In genomic region chr5:141040093-141040762, GRCh38 we compare ENCODE assay signal across 8 cellular contexts. TPM values are rescaled to one million over a fixed set of nuclear protein-coding genes. Genes with fewer than 3 reads are reported as not detected.
DNase-seq lines count a peak whose midpoint lies in the region; ATAC-seq and TF ChIP-seq lines count a peak whose summit lies in the region.

No MANE protein-coding gene starts in this region.

- DNase-seq in AG10803 (ENCODE audit: low read depth), result no peak
- peak; percentile 13 for DNase-seq in NCI-H1048 (lab: John Stamatoyannopoulos, UW)
- peak; percentile 48 for DNase-seq in SK-N-MC (ENCODE audit: low read depth, low spot score)
- peak; percentile 37 to 71 for DNase-seq in hippocampal formation (lab: John Stamatoyannopoulos, UW)
- peak; percentile 86 for DNase-seq in retina
- no peak for DNase-seq in foreskin fibroblast
- no peak for DNase-seq in immature natural killer cell

- H3K36me3 ChIP-seq in SK-N-MC (ENCODE audit: insufficient read depth, low read length), result no peaks in the 10 kb centered on the region

- no peaks in the 10 kb centered on the region for H3K9me3 ChIP-seq in SK-N-MC (ENCODE audit: low read depth, low read length)

- H3K4me3 ChIP-seq in AG10803 (ENCODE audit: low read length), result no peak overlapping the region
- peak overlapping the region; percentile 87 for H3K4me3 ChIP-seq in SK-N-MC
- no peak overlapping the region for H3K4me3 ChIP-seq in foreskin fibroblast (ENCODE audit: low read depth in 1 of 2, low read length in 2 of 2)

- H3K9me3 Mint-ChIP-seq in immature natural killer cell, result peaks cover 0 to 17% (median 2%) of the 10 kb centered on the region in 6 donors

- H3K4me3 Mint-ChIP-seq in immature natural killer cell, result no peak overlapping the region

- H3K27me3 Mint-ChIP-seq in immature natural killer cell (ENCODE audit: low read depth in 3 of 3), result peaks cover 0 to 8% (median 4%) of the 10 kb centered on the region in 3 donors

- no peak overlapping the region for H3K27ac Mint-ChIP-seq in immature natural killer cell

- H3K9ac ChIP-seq in SK-N-MC (ENCODE audit: insufficient read length), result peak overlapping the region; percentile 86

- no peaks in the 10 kb centered on the region for H3K4me1 Mint-ChIP-seq in immature natural killer cell

- ATAC-seq in HG03280 (IDR thresholded peaks at IDR 0.05; ENCODE audit: unreplicated experiment), result no peak

- no peaks in the 10 kb centered on the region for H3K36me3 Mint-ChIP-seq in immature natural killer cell

- peak overlapping the region; percentile 90 for H3K27ac ChIP-seq in SK-N-MC

- TF ChIP-seq CTCF in AG10803 (conservative IDR thresholded peaks at IDR 0.05; ENCODE audit: low read length), result peak; percentile 16
- no peak for TF ChIP-seq CTCF in foreskin fibroblast (IDR thresholded peaks at IDR 0.05; ENCODE audit: low read depth, low read length)

RNA-seq across cellular contexts. Expression of gene PCDHB1, which starts 10.9 kb away (rescaled TPM):
- not detected for polyA plus RNA-seq in immature natural killer cell

RNA-seq across cellular contexts. Expression of gene PCDHB2, which starts 54.2 kb away (rescaled TPM):
- polyA plus RNA-seq in immature natural killer cell, result not detected

Comparison
In these comparisons a context has a peak if more than half of its experiments do, and no peak if none do; other contexts are left out.
1. DNase-seq: peak in NCI-H1048 (single experiment), SK-N-MC (single experiment), hippocampal formation (2 of 2) and retina (single experiment); none in AG10803 (single experiment), foreskin fibroblast (0 of 2) and immature natural killer cell (0 of 3).